15 cellular contexts compared by ENCODE assay signal in genomic region chr17:20922128-20922670, GRCh38.
DNase-seq lines count a peak whose midpoint lies in the region; ATAC-seq and TF ChIP-seq lines count a peak whose summit lies in the region.
"Had no signal": no experiment of that assay in that cellular context is flagged by ENCODE, and none has a peak within 500 bp of the region (broad histone marks: within the 10 kb centered on the region; RNA-seq: fewer than 3 reads in every experiment).

No MANE protein-coding gene starts in this region.

- no peaks in the 10 kb centered on the region for H3K9me3 ChIP-seq in tibial artery
- H3K9me3 ChIP-seq: neutrophil had no signal

- in situ Hi-C loops in brain microvascular endothelial cell (cut with HindIII; ENCODE audit: low pct_ligation_motif_present, low sequenced_read_pairs): no loop called here

- H3K36me3 Mint-ChIP-seq in activated T-cell treated with anti-CD3 and anti-CD28 coated beads, Interleukin-2, amount 50 U/mL, for 4 hours (ENCODE audit: insufficient read depth): no peaks in the 10 kb centered on the region

- H3K4me3 ChIP-seq in brain microvascular endothelial cell (ENCODE audit: low read depth, low read length): no peak overlapping the region
- H3K4me3 ChIP-seq in tibial artery: peak overlapping the region in 1 of 2 donors; percentile 14

- H3K27me3 ChIP-seq in brain microvascular endothelial cell (replicated peaks) (no peaks in the 10 kb centered on the region), tibial artery (no peaks in the 10 kb centered on the region)

- peak overlapping the region; percentile 88 for H3K27ac ChIP-seq in brain microvascular endothelial cell
- peak overlapping the region; percentile 36 to 67 for H3K27ac ChIP-seq in tibial artery
- H3K27ac ChIP-seq: neutrophil had no signal

- peaks cover 26% of the 10 kb centered on the region for H3K27me3 Mint-ChIP-seq in activated T-cell treated with anti-CD3 and anti-CD28 coated beads, Interleukin-2, amount 50 U/mL, for 4 hours (ENCODE audit: low read depth)

- intact Hi-C loops in left ventricle myocardium superior (cut with micrococcal nuclease): no loop called here
- intact Hi-C loops in tibial artery (cut with DNase I; ENCODE audit: low total_unique reads): no loop called here

- DNase-seq in HS-5 (ENCODE audit: low read depth) (peak; percentile 20), brain microvascular endothelial cell (peak; percentile 23), left ventricle myocardium superior (peak; percentile 53), tibial artery (peak in 1 of 2 donors; percentile 44), T-helper 1 cell (no peak), NCI-H774 (lab: John Stamatoyannopoulos, UW) (no peak)
- no peak for DNase-seq in activated T-cell treated with anti-CD3 and anti-CD28 coated beads, Interleukin-2, amount 50 U/mL, for 4 hours
- DNase-seq: amniotic stem cell; DMS53; NK-92 treated with Interleukin-12 subunit alpha and Interleukin-12 subunit beta, amount 100 ng/mL, for 24 hours; stimulated activated CD4-positive, alpha-beta T cell treated with anti-CD3 and anti-CD28 coated beads, Interleukin-4, amount 100 ng/mL, for 1 hour; stimulated activated naive CD8-positive, alpha-beta T cell treated with anti-CD3 and anti-CD28 coated beads, Interleukin-15, Interleukin-2, amounts not matched to agents 100 U/mL and 50 U/mL, for 24 hours had no signal

- no peaks in the 10 kb centered on the region for H3K36me3 ChIP-seq in brain microvascular endothelial cell (replicated peaks)
- no peaks in the 10 kb centered on the region for H3K36me3 ChIP-seq in tibial artery
- H3K36me3 ChIP-seq: neutrophil had no signal

- H3K4me1 ChIP-seq in tibial artery: peaks cover 0 to 69% (median 8%) of the 10 kb centered on the region in 4 donors

- H3K9me3 Mint-ChIP-seq in activated T-cell treated with anti-CD3 and anti-CD28 coated beads, Interleukin-2, amount 50 U/mL, for 4 hours: no peaks in the 10 kb centered on the region
- H3K9me3 Mint-ChIP-seq: T-helper 2 cell treated with Interferon-gamma antibody and Interleukin-4, amounts not matched to agents 5 μg/mL and 100 μg/mL, for 36 hours had no signal

- TF ChIP-seq CTCF in brain microvascular endothelial cell (IDR thresholded peaks at IDR 0.05; ENCODE audit: low read depth, low read length, missing control alignments) (no peak), tibial artery (IDR thresholded peaks at IDR 0.05) (no peak)

- peak; percentile 86 for ATAC-seq in left ventricle myocardium superior
- no peak for ATAC-seq in HG02973 (IDR thresholded peaks at IDR 0.05; ENCODE audit: unreplicated experiment)
- no peak for ATAC-seq in activated T-cell treated with anti-CD3 and anti-CD28 coated beads, Interleukin-2, amount 50 U/mL, for 4 hours
- ATAC-seq: stimulated activated naive CD8-positive, alpha-beta T cell treated with anti-CD3 and anti-CD28 coated beads, Interleukin-15, Interleukin-2, amounts not matched to agents 100 U/mL and 50 U/mL, for 24 hours had no signal

- H3K4me1 Mint-ChIP-seq in activated T-cell treated with anti-CD3 and anti-CD28 coated beads, Interleukin-2, amount 50 U/mL, for 4 hours (ENCODE audit: low read depth): no peaks in the 10 kb centered on the region

- no peak overlapping the region for H3K4me3 Mint-ChIP-seq in activated T-cell treated with anti-CD3 and anti-CD28 coated beads, Interleukin-2, amount 50 U/mL, for 4 hours
- H3K4me3 Mint-ChIP-seq: T-helper 2 cell treated with Interferon-gamma antibody and Interleukin-4, amounts not matched to agents 5 μg/mL and 100 μg/mL, for 36 hours had no signal

Comparison
In these comparisons a context has a peak if more than half of its experiments do, and no peak if none do; other contexts are left out.
1. DNase-seq: peak in HS-5 (single experiment), brain microvascular endothelial cell (single experiment) and left ventricle myocardium superior (single experiment); none in activated T-cell treated with anti-CD3 and anti-CD28 coated beads, Interleukin-2, amount 50 U/mL, for 4 hours (single experiment), T-helper 1 cell (0 of 5) and NCI-H774 (single experiment).